In the genomic region with DNA sequence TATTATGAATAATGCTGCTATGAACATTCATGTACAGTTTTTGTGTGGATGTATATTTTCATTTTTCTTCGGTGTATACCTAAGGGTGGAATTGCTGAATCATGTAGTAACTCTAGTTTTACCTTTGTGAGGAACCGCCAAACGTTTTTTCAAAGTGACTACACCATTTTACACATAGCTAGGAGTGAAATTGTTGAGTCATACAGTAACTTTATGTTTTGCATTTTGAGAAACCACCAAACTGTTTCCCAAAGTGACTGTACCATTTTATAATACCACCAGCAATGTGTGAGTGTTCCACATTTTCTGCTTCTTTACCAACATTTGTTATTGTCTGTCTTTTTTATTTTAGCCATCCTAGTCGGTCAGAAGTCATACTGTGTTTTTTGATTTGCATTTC, we compare ENCODE assay signal across 1 cellular context.
TF ChIP-seq lines count a peak whose summit lies in the region.

No MANE protein-coding gene starts in this region.

TF ChIP-seq in GM12878, 131 proteins besides CTCF, POLR2A, EP300 and RAD21 (continued from another document):
- TF ChIP-seq RELB (IDR thresholded peaks at IDR 0.05; ENCODE audit: low read depth) (peak; percentile 51; the same call in 1 of the 2 replicates), DPF2 (IDR thresholded peaks at IDR 0.05) (0 out of 2 replicates have a peak, but pooled peaks have one; percentile 51), MTA3 (IDR thresholded peaks at IDR 0.05; ENCODE audit: borderline replicate concordance, low read length) (peak; percentile 35; the same call in 1 of the 2 replicates), NFIC (IDR thresholded peaks at IDR 0.05; ENCODE audit: low read depth, low read length) (peak; percentile 65), MXI1 (IDR thresholded peaks at IDR 0.05; ENCODE audit: low read depth, low read length) (no peak), ATF7 (IDR thresholded peaks at IDR 0.05; ENCODE audit: low read depth) (peak; percentile 50; the same call in 1 of the 2 replicates), ETV6 (conservative IDR thresholded peaks at IDR 0.05 in 1 of 2, IDR thresholded peaks at IDR 0.05 in 1 of 2; ENCODE audit: borderline replicate concordance in 1 of 2, low read depth in 1 of 2) (no peak), SUZ12 (IDR thresholded peaks at IDR 0.05; ENCODE audit: unreplicated experiment) (no peak), PAX8 (IDR thresholded peaks at IDR 0.05) (no peak), ZBED1 (IDR thresholded peaks at IDR 0.05; ENCODE audit: borderline replicate concordance) (0 out of 2 replicates have a peak, but pooled peaks have one; percentile 42), ZNF217 (IDR thresholded peaks at IDR 0.05) (peak; percentile 78; the same call in 1 of the 2 replicates), RUNX3 (IDR thresholded peaks at IDR 0.05; ENCODE audit: low read length) (peak; percentile 89), ZNF384 (IDR thresholded peaks at IDR 0.05; ENCODE audit: borderline replicate concordance, low read depth, low read length) (0 out of 2 replicates have a peak, but pooled peaks have one; percentile 43), SMARCA5 (IDR thresholded peaks at IDR 0.05) (peak; percentile 39; the same call in 1 of the 2 replicates)
- TF ChIP-seq, protein P1, sequence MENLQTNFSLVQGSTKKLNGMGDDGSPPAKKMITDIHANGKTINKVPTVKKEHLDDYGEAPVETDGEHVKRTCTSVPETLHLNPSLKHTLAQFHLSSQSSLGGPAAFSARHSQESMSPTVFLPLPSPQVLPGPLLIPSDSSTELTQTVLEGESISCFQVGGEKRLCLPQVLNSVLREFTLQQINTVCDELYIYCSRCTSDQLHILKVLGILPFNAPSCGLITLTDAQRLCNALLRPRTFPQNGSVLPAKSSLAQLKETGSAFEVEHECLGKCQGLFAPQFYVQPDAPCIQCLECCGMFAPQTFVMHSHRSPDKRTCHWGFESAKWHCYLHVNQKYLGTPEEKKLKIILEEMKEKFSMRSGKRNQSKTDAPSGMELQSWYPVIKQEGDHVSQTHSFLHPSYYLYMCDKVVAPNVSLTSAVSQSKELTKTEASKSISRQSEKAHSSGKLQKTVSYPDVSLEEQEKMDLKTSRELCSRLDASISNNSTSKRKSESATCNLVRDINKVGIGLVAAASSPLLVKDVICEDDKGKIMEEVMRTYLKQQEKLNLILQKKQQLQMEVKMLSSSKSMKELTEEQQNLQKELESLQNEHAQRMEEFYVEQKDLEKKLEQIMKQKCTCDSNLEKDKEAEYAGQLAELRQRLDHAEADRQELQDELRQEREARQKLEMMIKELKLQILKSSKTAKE (IDR thresholded peaks at IDR 0.05; ENCODE audit: low read depth, poor library complexity, severe bottlenecking) = peak; percentile 61
TF ChIP-seq in GM12878: peak in this region for 21.
